Comparison of ENCODE assay signal across 23 cellular contexts in genomic region chr10:25388188-25388861, GRCh38.
"Had no signal": no experiment of that assay in that cellular context is flagged by ENCODE, and none has a peak within 500 bp of the region (broad histone marks: within the 10 kb centered on the region; RNA-seq: fewer than 3 reads in every experiment).

No MANE protein-coding gene starts in this region.

- H3K9me3 ChIP-seq: SJSA1 had no signal

- H3K4me1 ChIP-seq: SJSA1 had no signal

- H3K27ac Mint-ChIP-seq: IgD-negative memory B cell had no signal

- H3K27ac ChIP-seq: HL-60, KMS-11, SJSA1, SK-N-MC had no signal

- H3K4me3 ChIP-seq: K562, SJSA1, SK-N-MC had no signal

- H3K27me3 Mint-ChIP-seq: IgD-negative memory B cell had no signal

- H3K36me3 ChIP-seq: SJSA1 had no signal

- H3K4me2 ChIP-seq: KMS-11 had no signal

- ATAC-seq: K562 had no signal

- H3K36me3 Mint-ChIP-seq: IgD-negative memory B cell had no signal

- H3K4me1 Mint-ChIP-seq: IgD-negative memory B cell had no signal

- DNase-seq: Kasumi-1, MM.1S, NCI-H1092 treated with DMSO at 0.1 percent for 48 hours, NCI-H1436, NCI-H187, NCI-H2029, NCI-H2081 treated with DMSO at 0.1 percent for 48 hours, NCI-H2171, NCI-H226, NCI-H446, NCI-H510A, NCI-H524 treated with DMSO at 0.1 percent for 48 hours, NCI-H69, NCI-H774, Right ventricle myocardium superior, RPMI8226, SIG-M5 had no signal

- H3K4me3 Mint-ChIP-seq: IgD-negative memory B cell had no signal

- H3K27me3 ChIP-seq: SJSA1 had no signal
